ENCODE assay signal across 1 cellular context in genomic region chr3:139222100-139222657, GRCh38.
TF ChIP-seq lines count a peak whose summit lies in the region.

No MANE protein-coding gene starts in this region.

TF ChIP-seq in K562, 482 proteins besides CTCF, POLR2A, EP300 and RAD21 (continued from another document and continues in another):
- TF ChIP-seq NKRF (IDR thresholded peaks at IDR 0.05; ENCODE audit: borderline replicate concordance), result no peak
- no peak for TF ChIP-seq ETV5 (CRISPR knock-in tag; IDR thresholded peaks at IDR 0.05; ENCODE audit: low read depth)
- no peak for TF ChIP-seq CEBPZ (IDR thresholded peaks at IDR 0.05; ENCODE audit: borderline replicate concordance, low read depth, low read length)
- no peak for TF ChIP-seq SP2 (IDR thresholded peaks at IDR 0.05; ENCODE audit: extremely low read depth, low read depth, low read length, poor library complexity, severe bottlenecking)
- TF ChIP-seq RFX1 (IDR thresholded peaks at IDR 0.05), result no peak
- TF ChIP-seq MTA2 (IDR thresholded peaks at IDR 0.05; ENCODE audit: low read depth), result peak; percentile 98
- peak in 1 of 2 experiments; percentile 64 for TF ChIP-seq AFF1 (IDR thresholded peaks at IDR 0.05; ENCODE audit: low read depth in 1 of 2, partially characterized antibody in 2 of 2)
- peak in 1 of 2 experiments; percentile 86; a peak in 2 of 4 replicates for TF ChIP-seq HDAC1 (IDR thresholded peaks at IDR 0.05)
- peak in 1 of 3 experiments; percentile 82; a peak in 2 of 6 replicates for TF ChIP-seq ZBTB11 (CRISPR knock-in tag; IDR thresholded peaks at IDR 0.05)
- TF ChIP-seq POLR2H (tag; IDR thresholded peaks at IDR 0.05; ENCODE audit: low read depth), result no peak
- no peak for TF ChIP-seq ZNF3 (CRISPR knock-in tag; IDR thresholded peaks at IDR 0.05)
- TF ChIP-seq SMARCA4 (IDR thresholded peaks at IDR 0.05), result peak; percentile 95
- TF ChIP-seq DDX20 (tag; IDR thresholded peaks at IDR 0.05; ENCODE audit: low read depth), result no peak
- no peak for TF ChIP-seq ATF6 (CRISPR knock-in tag; IDR thresholded peaks at IDR 0.05)
- TF ChIP-seq HLTF (IDR thresholded peaks at IDR 0.05), result peak; percentile 64; the same call in 1 of the 2 replicates
- no peak for TF ChIP-seq TSC22D4 (tag; IDR thresholded peaks at IDR 0.05)
- TF ChIP-seq HMG20A (CRISPR knock-in tag; conservative IDR thresholded peaks at IDR 0.05), result no peak
- no peak for TF ChIP-seq ZNF695 (CRISPR knock-in tag; IDR thresholded peaks at IDR 0.05)
- TF ChIP-seq ZBTB49 (CRISPR knock-in tag; IDR thresholded peaks at IDR 0.05; ENCODE audit: borderline replicate concordance), result no peak
- TF ChIP-seq NCOA4 (IDR thresholded peaks at IDR 0.05; ENCODE audit: partially characterized antibody), result no peak
- peak; percentile 79 for TF ChIP-seq MTA3 (IDR thresholded peaks at IDR 0.05; ENCODE audit: borderline replicate concordance)
- TF ChIP-seq ZNF121 (CRISPR knock-in tag; conservative IDR thresholded peaks at IDR 0.05), result no peak
- no peak for TF ChIP-seq CSDE1 (IDR thresholded peaks at IDR 0.05)
- TF ChIP-seq FOS (IDR thresholded peaks at IDR 0.05; ENCODE audit: extremely low read depth, insufficient read length), result no peak
- no peak for TF ChIP-seq ILF3 (IDR thresholded peaks at IDR 0.05; ENCODE audit: borderline replicate concordance)
- no peak for TF ChIP-seq ZNF217 (CRISPR knock-in tag; IDR thresholded peaks at IDR 0.05)
- peak; percentile 20; the same call in 1 of the 2 replicates for TF ChIP-seq RAD51 (IDR thresholded peaks at IDR 0.05; ENCODE audit: borderline replicate concordance, low read depth)
- TF ChIP-seq MLLT1 (IDR thresholded peaks at IDR 0.05), result peak in 1 of 2 experiments; percentile 43; a peak in 1 of 4 replicates
- TF ChIP-seq ZNF282 (CRISPR knock-in tag; IDR thresholded peaks at IDR 0.05), result no peak
- no peak for TF ChIP-seq TAF7 (tag; IDR thresholded peaks at IDR 0.05)
- TF ChIP-seq LCOR (CRISPR knock-in tag; IDR thresholded peaks at IDR 0.05), result peak; percentile 67
- no peak for TF ChIP-seq MCM7 (IDR thresholded peaks at IDR 0.05)
- TF ChIP-seq ZBTB1 (CRISPR knock-in tag; IDR thresholded peaks at IDR 0.05; ENCODE audit: borderline replicate concordance, low read depth), result no peak
- TF ChIP-seq SPI1 (IDR thresholded peaks at IDR 0.05; ENCODE audit: borderline replicate concordance, low read depth, low read length), result 0 out of 2 replicates have a peak, but pooled peaks have one; percentile 19
- TF ChIP-seq PREB (CRISPR knock-in tag; IDR thresholded peaks at IDR 0.05), result no peak
- TF ChIP-seq STAT5A (IDR thresholded peaks at IDR 0.05; ENCODE audit: borderline replicate concordance, low read length), result peak; percentile 91
- no peak for TF ChIP-seq SIX5 (IDR thresholded peaks at IDR 0.05; ENCODE audit: borderline replicate concordance in 1 of 2, insufficient read depth in 1 of 2, low read depth in 1 of 2, low read length in 2 of 2)
- peak; percentile 98 for TF ChIP-seq GATA2 (CRISPR knock-in tag; IDR thresholded peaks at IDR 0.05)
- no peak for TF ChIP-seq HNRNPK (IDR thresholded peaks at IDR 0.05; ENCODE audit: low read depth, low read length, poor library complexity, severe bottlenecking)
- TF ChIP-seq SLC30A9 (CRISPR knock-in tag; IDR thresholded peaks at IDR 0.05), result no peak
- TF ChIP-seq STAT5B (CRISPR knock-in tag; IDR thresholded peaks at IDR 0.05), result no peak
- TF ChIP-seq GTF2B (IDR thresholded peaks at IDR 0.05; ENCODE audit: extremely low read depth, insufficient read length), result no peak
